1 cellular context compared by ENCODE assay signal in genomic region chr19:50025022-50025793, GRCh38.
A peak's percentile ranks its signal among the peaks of the same experiment; 100 is the strongest.
TF ChIP-seq lines count a peak whose summit lies in the region.

TSS of gene VRK3 (minus strand) at chr19:50025372. CDS start at chr19:50016162, 9,210 bp downstream.

TF ChIP-seq in HEK293, 187 proteins besides CTCF, POLR2A, EP300 and RAD21 (continued from another document):
- TF ChIP-seq PBX3 (CRISPR knock-in tag; IDR thresholded peaks at IDR 0.05), result peak; percentile 37; the same call in 1 of the 2 replicates
- TF ChIP-seq, protein P1, sequence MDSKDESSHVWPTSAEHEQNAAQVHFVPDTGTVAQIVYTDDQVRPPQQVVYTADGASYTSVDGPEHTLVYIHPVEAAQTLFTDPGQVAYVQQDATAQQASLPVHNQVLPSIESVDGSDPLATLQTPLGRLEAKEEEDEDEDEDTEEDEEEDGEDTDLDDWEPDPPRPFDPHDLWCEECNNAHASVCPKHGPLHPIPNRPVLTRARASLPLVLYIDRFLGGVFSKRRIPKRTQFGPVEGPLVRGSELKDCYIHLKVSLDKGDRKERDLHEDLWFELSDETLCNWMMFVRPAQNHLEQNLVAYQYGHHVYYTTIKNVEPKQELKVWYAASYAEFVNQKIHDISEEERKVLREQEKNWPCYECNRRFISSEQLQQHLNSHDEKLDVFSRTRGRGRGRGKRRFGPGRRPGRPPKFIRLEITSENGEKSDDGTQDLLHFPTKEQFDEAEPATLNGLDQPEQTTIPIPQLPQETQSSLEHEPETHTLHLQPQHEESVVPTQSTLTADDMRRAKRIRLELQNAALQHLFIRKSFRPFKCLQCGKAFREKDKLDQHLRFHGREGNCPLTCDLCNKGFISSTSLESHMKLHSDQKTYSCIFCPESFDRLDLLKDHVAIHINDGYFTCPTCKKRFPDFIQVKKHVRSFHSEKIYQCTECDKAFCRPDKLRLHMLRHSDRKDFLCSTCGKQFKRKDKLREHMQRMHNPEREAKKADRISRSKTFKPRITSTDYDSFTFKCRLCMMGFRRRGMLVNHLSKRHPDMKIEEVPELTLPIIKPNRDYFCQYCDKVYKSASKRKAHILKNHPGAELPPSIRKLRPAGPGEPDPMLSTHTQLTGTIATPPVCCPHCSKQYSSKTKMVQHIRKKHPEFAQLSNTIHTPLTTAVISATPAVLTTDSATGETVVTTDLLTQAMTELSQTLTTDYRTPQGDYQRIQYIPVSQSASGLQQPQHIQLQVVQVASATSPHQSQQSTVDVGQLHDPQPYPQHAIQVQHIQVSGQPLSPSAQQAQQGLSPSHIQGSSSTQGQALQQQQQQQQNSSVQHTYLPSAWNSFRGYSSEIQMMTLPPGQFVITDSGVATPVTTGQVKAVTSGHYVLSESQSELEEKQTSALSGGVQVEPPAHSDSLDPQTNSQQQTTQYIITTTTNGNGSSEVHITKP (tag by site-specific recombination; IDR thresholded peaks at IDR 0.05), result peak; percentile 75
- TF ChIP-seq ZNF341 (tag by site-specific recombination; IDR thresholded peaks at IDR 0.05; ENCODE audit: low read depth), result peak; percentile 79
- no peak for TF ChIP-seq ZNF677 (tag by site-specific recombination; IDR thresholded peaks at IDR 0.05)
- no peak for TF ChIP-seq ZNF324 (tag by site-specific recombination; IDR thresholded peaks at IDR 0.05)
- TF ChIP-seq SP3 (tag by site-specific recombination; IDR thresholded peaks at IDR 0.05), result peak; percentile 93
